2 cellular contexts compared by ENCODE assay signal in the genomic region with DNA sequence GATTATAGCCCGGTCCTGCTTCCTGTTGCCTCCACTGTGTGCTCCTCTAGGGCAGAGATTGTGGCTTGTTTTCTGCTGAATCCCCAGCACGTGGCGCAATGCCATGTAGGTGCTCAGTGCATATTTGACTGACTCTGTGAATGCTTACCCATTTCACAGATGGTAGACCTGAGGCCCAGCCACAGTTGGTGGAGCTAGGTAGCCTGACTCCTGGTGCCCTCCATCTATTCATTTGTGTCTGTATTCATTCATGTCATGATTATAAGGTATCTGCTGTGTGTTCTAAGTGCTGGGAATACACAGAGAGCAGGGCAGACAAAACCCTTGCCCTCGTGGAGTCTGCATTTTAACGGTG.
TF ChIP-seq lines count a peak whose summit lies in the region.

No MANE protein-coding gene starts in this region.

TF ChIP-seq in HEK293, 187 proteins besides CTCF, POLR2A, EP300 and RAD21:
- TF ChIP-seq ZNF704 (tag by site-specific recombination; IDR thresholded peaks at IDR 0.05) = no peak
- TF ChIP-seq ZNF664 (tag by site-specific recombination; IDR thresholded peaks at IDR 0.05) = 0 out of 2 replicates have a peak, but pooled peaks have one; percentile 6
- TF ChIP-seq, protein P1, sequence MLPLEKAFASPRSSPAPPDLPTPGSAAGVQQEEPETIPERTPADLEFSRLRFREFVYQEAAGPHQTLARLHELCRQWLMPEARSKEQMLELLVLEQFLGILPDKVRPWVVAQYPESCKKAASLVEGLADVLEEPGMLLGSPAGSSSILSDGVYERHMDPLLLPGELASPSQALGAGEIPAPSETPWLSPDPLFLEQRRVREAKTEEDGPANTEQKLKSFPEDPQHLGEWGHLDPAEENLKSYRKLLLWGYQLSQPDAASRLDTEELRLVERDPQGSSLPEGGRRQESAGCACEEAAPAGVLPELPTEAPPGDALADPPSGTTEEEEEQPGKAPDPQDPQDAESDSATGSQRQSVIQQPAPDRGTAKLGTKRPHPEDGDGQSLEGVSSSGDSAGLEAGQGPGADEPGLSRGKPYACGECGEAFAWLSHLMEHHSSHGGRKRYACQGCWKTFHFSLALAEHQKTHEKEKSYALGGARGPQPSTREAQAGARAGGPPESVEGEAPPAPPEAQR (tag by site-specific recombination; IDR thresholded peaks at IDR 0.05) = no peak

TF ChIP-seq in K562, 482 proteins besides CTCF, POLR2A, EP300 and RAD21:
- TF ChIP-seq CEBPG (CRISPR knock-in tag; IDR thresholded peaks at IDR 0.05) (0 out of 2 replicates have a peak, but pooled peaks have one; percentile 5), CEBPG (tag; conservative IDR thresholded peaks at IDR 0.05 in 1 of 2, IDR thresholded peaks at IDR 0.05 in 1 of 2) (no peak), RCOR1 (IDR thresholded peaks at IDR 0.05; ENCODE audit: borderline replicate concordance in 1 of 2, low read depth in 2 of 2, low read length in 2 of 2) (peak in 1 of 2 experiments; percentile 1; a peak in 1 of 4 replicates), KLF10 (CRISPR knock-in tag; IDR thresholded peaks at IDR 0.05) (no peak), PTBP1 (IDR thresholded peaks at IDR 0.05; ENCODE audit: low read depth, low read length) (peak; percentile 11; the same call in 1 of the 2 replicates), RBM25 (IDR thresholded peaks at IDR 0.05; ENCODE audit: low read depth, low read length, severe bottlenecking) (peak; percentile 2), HDAC2 (IDR thresholded peaks at IDR 0.05) (peak; percentile 47; the same call in 1 of the 2 replicates)
- TF ChIP-seq, protein P2, sequence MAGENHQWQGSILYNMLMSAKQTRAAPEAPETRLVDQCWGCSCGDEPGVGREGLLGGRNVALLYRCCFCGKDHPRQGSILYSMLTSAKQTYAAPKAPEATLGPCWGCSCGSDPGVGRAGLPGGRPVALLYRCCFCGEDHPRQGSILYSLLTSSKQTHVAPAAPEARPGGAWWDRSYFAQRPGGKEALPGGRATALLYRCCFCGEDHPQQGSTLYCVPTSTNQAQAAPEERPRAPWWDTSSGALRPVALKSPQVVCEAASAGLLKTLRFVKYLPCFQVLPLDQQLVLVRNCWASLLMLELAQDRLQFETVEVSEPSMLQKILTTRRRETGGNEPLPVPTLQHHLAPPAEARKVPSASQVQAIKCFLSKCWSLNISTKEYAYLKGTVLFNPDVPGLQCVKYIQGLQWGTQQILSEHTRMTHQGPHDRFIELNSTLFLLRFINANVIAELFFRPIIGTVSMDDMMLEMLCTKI (IDR thresholded peaks at IDR 0.05; ENCODE audit: partially characterized antibody) = no peak
